ENCODE assay signal across 20 cellular contexts in the genomic region with DNA sequence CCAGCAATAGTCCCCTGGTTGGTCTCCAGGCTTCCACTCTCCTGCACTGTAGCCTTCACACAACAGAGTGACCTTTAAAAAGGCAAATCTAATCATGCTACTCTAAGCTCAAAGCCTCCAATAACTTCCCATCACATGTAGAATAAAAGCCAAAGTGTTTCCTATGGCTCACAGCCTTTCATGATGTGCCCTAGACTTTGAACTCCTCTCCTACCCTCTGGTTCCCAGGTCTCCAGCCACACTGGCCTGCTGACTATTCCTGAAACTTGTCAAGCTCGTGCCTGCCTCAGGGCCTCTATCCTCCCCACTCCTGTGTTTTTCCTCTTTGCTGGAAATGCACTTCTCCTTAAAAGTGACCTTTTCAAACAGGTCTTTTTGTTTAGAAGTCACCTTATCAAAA. TPM values are rescaled to one million over a fixed set of nuclear protein-coding genes. Genes with fewer than 3 reads are reported as not detected.
DNase-seq lines count a peak whose midpoint lies in the region; ATAC-seq and TF ChIP-seq lines count a peak whose summit lies in the region.
"Had no signal": no experiment of that assay in that cellular context is flagged by ENCODE, and none has a peak within 500 bp of the region (broad histone marks: within the 10 kb centered on the region; RNA-seq: fewer than 3 reads in every experiment).

No MANE protein-coding gene starts in this region.

- H3K27ac ChIP-seq in 22Rv1: peak overlapping the region; percentile 67
- no peak overlapping the region for H3K27ac ChIP-seq in DOHH2 (ENCODE audit: low read depth, low read length)
- H3K27ac ChIP-seq in VCaP: peak overlapping the region; percentile 39
- H3K27ac ChIP-seq in right lobe of liver: peak overlapping the region in 2 of 3 donors; percentile 3 to 16
- H3K27ac ChIP-seq: adrenal gland had no signal

- 0 out of 2 replicates have a peak, but pooled peaks cover 2% of the 10 kb centered on the region for H3K36me3 ChIP-seq in DOHH2 (ENCODE audit: control insufficient read depth, low read length)
- no peaks in the 10 kb centered on the region for H3K36me3 ChIP-seq in right lobe of liver
- H3K36me3 ChIP-seq: adrenal gland had no signal

- no peaks in the 10 kb centered on the region for H3K9me2 ChIP-seq in DOHH2 (replicated peaks; ENCODE audit: control insufficient read depth, low read length)

- no peak overlapping the region for H3K4me3 ChIP-seq in DOHH2 (ENCODE audit: low read length)
- H3K4me3 ChIP-seq in right lobe of liver: no peak overlapping the region
- H3K4me3 ChIP-seq: adrenal gland had no signal

- H3K9me3 ChIP-seq in DOHH2 (ENCODE audit: control insufficient read depth, insufficient read depth, low read length): 0 out of 2 replicates have a peak, but pooled peaks cover 2% of the 10 kb centered on the region
- H3K9me3 ChIP-seq in right lobe of liver: no peaks in the 10 kb centered on the region
- H3K9me3 ChIP-seq: adrenal gland had no signal

- H3K27me3 ChIP-seq in DOHH2 (ENCODE audit: control insufficient read depth, low read length) (peaks cover 9% of the 10 kb centered on the region), right lobe of liver (no peaks in the 10 kb centered on the region)
- H3K27me3 ChIP-seq: adrenal gland had no signal

- peaks cover 43% of the 10 kb centered on the region for H3K79me2 ChIP-seq in DOHH2 (ENCODE audit: control insufficient read depth, low read length)

- intact Hi-C loops in right lobe of liver (cut with DNase I) (no loop called here), cardiac septum (cut with DNase I) (no loop called here)

- 0% methylated on average over 1 of the region's 1 CpG for WGBS in right lobe of liver (ENCODE audit: insufficient coverage, low coverage, low lambda C conversion rate, missing lambda C conversion rate)

- peak; percentile 22 to 41 (median 37) for ATAC-seq in right lobe of liver
- no peak for ATAC-seq in HG03565 (IDR thresholded peaks at IDR 0.05; ENCODE audit: unreplicated experiment)
- ATAC-seq in HG03378 (IDR thresholded peaks at IDR 0.05; ENCODE audit: unreplicated experiment): no peak
- ATAC-seq: HCT116, left ventricle myocardium superior, natural killer cell had no signal

- TF ChIP-seq POLR2A in right lobe of liver (IDR thresholded peaks at IDR 0.05): no peak

- H3K4me1 ChIP-seq in DOHH2 (ENCODE audit: control insufficient read depth, low read length) (peaks cover 25% of the 10 kb centered on the region), right lobe of liver (peaks cover 0 to 13% (median 4%) of the 10 kb centered on the region in 4 donors)

- no peaks in the 10 kb centered on the region for H4K20me1 ChIP-seq in DOHH2 (ENCODE audit: control insufficient read depth, insufficient read depth, low read depth, low read length)

- 0 out of 2 replicates have a peak overlapping the region, but pooled peaks have one; percentile 3 for H3K4me2 ChIP-seq in DOHH2 (ENCODE audit: low read length)

- no peaks in the 10 kb centered on the region for H3F3A ChIP-seq in DOHH2 (ENCODE audit: control insufficient read depth, insufficient read depth)

- no peak for TF ChIP-seq CTCF in 22Rv1 (IDR thresholded peaks at IDR 0.05)
- TF ChIP-seq CTCF in DOHH2 (IDR thresholded peaks at IDR 0.05; ENCODE audit: low read depth, low read length, poor library complexity, severe bottlenecking): no peak
- TF ChIP-seq CTCF in VCaP (conservative IDR thresholded peaks at IDR 0.05): no peak
- TF ChIP-seq CTCF in right lobe of liver (IDR thresholded peaks at IDR 0.05): no peak

- DNase-seq in right lobe of liver (peak in 1 of 3 donors; percentile 41), cardiac septum (ENCODE audit: low spot score) (no peak)
- no peak for DNase-seq in activated effector memory CD4-positive, alpha-beta T cell treated with anti-CD3 and anti-CD28 coated beads, Interleukin-2, amount 50 U/mL, for 16 hours
- DNase-seq: activated CD4-positive, CD25-positive, alpha-beta regulatory T cell; activated CD8-positive, alpha-beta memory T cell treated with anti-CD3 and anti-CD28 coated beads for 24 hours; adrenal gland; caudate nucleus; DMS 273 treated with DMSO at 0.1 percent for 48 hours; KBM-7; left ventricle myocardium superior; natural killer cell; NCI-H1092; substantia nigra; T-helper 1 cell had no signal

RNA-seq across cellular contexts. Expression of gene MANBA, which starts 3.1 kb away (rescaled TPM):
- total RNA-seq in right lobe of liver (10 to 100 TPM; 11.3 to 18.2 (median 13.9) TPM), cardiac septum (29.8 TPM)

Comparison
In these comparisons a context has a peak if more than half of its experiments do, and no peak if none do; other contexts are left out.
1. ATAC-seq: peak in right lobe of liver (4 of 4); none in HG03565 (single experiment) and HG03378 (single experiment).